1 cellular context compared by ENCODE assay signal in the genomic region with DNA sequence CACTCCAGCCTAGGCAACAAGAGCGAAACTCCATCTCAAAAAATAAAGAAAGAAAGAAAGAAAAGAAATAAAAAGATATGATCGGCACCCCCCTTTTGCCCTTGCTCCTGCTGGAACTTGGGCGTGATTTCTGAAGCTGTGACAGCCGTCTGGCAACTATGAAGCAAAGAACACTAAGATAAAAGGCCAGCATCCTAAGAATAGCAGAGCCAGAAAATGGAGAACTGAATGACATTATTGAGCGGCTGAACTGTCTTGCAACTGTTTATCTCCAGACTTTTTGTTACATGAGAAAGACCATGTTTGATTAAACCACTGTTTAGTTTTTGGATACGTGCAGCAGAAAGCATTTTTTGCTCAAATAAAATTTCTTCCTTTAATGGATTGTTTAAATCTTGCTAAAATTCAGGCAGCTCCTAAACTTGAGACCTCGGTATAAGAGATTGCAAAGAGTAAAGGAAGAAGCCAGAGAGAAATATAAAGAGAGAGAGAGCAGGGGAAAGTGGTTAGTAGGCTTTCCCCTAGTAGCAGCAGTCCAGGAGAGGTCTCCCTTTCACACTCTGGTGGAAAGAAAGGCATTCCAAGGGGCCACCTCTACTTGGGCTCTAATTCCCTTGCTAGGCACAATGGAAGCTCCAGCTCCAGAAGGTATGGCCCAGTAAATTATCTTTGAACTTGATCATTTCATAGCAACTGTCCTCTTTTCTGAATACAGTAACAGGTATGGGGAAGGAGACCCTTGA.
TF ChIP-seq lines count a peak whose summit lies in the region.

No MANE protein-coding gene starts in this region.

TF ChIP-seq in IMR-90, 13 proteins besides CTCF, POLR2A, EP300 and RAD21:
- TF ChIP-seq USF2 (IDR thresholded peaks at IDR 0.05; ENCODE audit: low read depth, low read length): no peak
- TF ChIP-seq SMC3 (IDR thresholded peaks at IDR 0.05; ENCODE audit: low read depth, low read length): no peak
- TF ChIP-seq FOS (IDR thresholded peaks at IDR 0.05; ENCODE audit: low read depth, low read length): no peak
- no peak for TF ChIP-seq NFE2L2 (IDR thresholded peaks at IDR 0.05; ENCODE audit: low read depth, low read length)
- no peak for TF ChIP-seq ELK1 (IDR thresholded peaks at IDR 0.05; ENCODE audit: borderline replicate concordance, low read depth, low read length)
- no peak for TF ChIP-seq RCOR1 (IDR thresholded peaks at IDR 0.05; ENCODE audit: insufficient replicate concordance, low read length)
- TF ChIP-seq MAZ (IDR thresholded peaks at IDR 0.05; ENCODE audit: borderline replicate concordance, low read depth, low read length): no peak
- TF ChIP-seq CHD1 (IDR thresholded peaks at IDR 0.05; ENCODE audit: low read depth, low read length): no peak
- no peak for TF ChIP-seq MXI1 (IDR thresholded peaks at IDR 0.05; ENCODE audit: borderline replicate concordance, low read depth, low read length)
- TF ChIP-seq BHLHE40 (IDR thresholded peaks at IDR 0.05; ENCODE audit: low read depth, low read length): no peak
- TF ChIP-seq RFX5 (IDR thresholded peaks at IDR 0.05; ENCODE audit: low read depth, low read length): no peak
- TF ChIP-seq CEBPB (IDR thresholded peaks at IDR 0.05; ENCODE audit: low read depth, low read length): no peak
- TF ChIP-seq MAFK (IDR thresholded peaks at IDR 0.05; ENCODE audit: low read depth, low read length): no peak
